22 cellular contexts compared by ENCODE assay signal in the genomic region with DNA sequence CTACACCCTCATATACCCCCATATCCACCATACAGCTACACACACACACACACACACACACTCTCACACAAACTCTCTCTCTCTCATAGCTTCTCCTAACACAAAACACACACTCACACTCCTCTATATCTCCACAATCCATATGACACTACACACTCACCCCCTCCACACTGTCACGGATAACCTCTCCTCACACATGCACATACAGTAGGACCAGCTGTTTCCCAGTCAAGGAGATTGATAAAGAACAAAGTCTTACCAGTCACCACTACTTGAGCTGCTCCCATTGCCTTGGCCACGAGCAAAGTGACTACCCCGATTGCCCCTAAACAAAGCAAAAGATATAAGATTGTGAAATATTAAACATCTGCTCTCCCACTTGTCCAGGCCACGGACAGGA.
"Had no signal": no experiment of that assay in that cellular context is flagged by ENCODE, and none has a peak within 500 bp of the region (broad histone marks: within the 10 kb centered on the region; RNA-seq: fewer than 3 reads in every experiment).

No MANE protein-coding gene starts in this region.

- H3K4me3 Mint-ChIP-seq: dendritic cell treated with granulocyte-macrophage colony-stimulating factor and Interleukin-4, amounts not matched to agents 40 ng/mL and 50 ng/mL, for 4 days; effector memory CD8-positive, alpha-beta T cell; natural killer cell; neural crest cell; stimulated activated memory B cell treated with anti-CD40 and anti-IgM and Interleukin-4, amounts not matched to agents 10 μg/mL and 1 μg/mL and 100 μg/mL, for 72 hours; stimulated activated naive CD8-positive, alpha-beta T cell treated with anti-CD3 and anti-CD28 coated beads, Interleukin-15, Interleukin-2, amounts not matched to agents 100 ng/mL and 50 ng/mL, for 24 hours had no signal

- H3K36me3 Mint-ChIP-seq: natural killer cell; stimulated activated memory B cell treated with anti-CD40 and anti-IgM and Interleukin-4, amounts not matched to agents 10 μg/mL and 1 μg/mL and 100 μg/mL, for 72 hours had no signal

- H3K27ac ChIP-seq: gastroesophageal sphincter, tibial artery, upper lobe of left lung, uterus had no signal

- H3K9me3 Mint-ChIP-seq: dendritic cell treated with granulocyte-macrophage colony-stimulating factor and Interleukin-4, amounts not matched to agents 40 ng/mL and 50 ng/mL, for 4 days; effector memory CD8-positive, alpha-beta T cell; natural killer cell; neural crest cell; stimulated activated memory B cell treated with anti-CD40 and anti-IgM and Interleukin-4, amounts not matched to agents 10 μg/mL and 1 μg/mL and 100 μg/mL, for 72 hours; stimulated activated naive CD8-positive, alpha-beta T cell treated with anti-CD3 and anti-CD28 coated beads, Interleukin-15, Interleukin-2, amounts not matched to agents 100 ng/mL and 50 ng/mL, for 24 hours had no signal

- H3K4me1 ChIP-seq: gastroesophageal sphincter, tibial artery, uterus had no signal

- H3K4me3 ChIP-seq: esophagus squamous epithelium, gastroesophageal sphincter, pancreas, spleen, tibial artery, upper lobe of left lung, uterus had no signal

- H3K27me3 ChIP-seq: esophagus squamous epithelium, gastroesophageal sphincter, pancreas, spleen, tibial artery, upper lobe of left lung, uterus had no signal

- DNase-seq: effector memory CD8-positive, alpha-beta T cell; esophagus squamous epithelium; foreskin fibroblast; glutamatergic neuron; islet precursor cell; mammary epithelial cell; natural killer cell; pancreas; spleen; stimulated activated CD4-positive, alpha-beta T cell treated with anti-CD3 and anti-CD28 coated beads, Interleukin-15, amount 100 ng/mL, for 24 hours; stimulated activated CD4-positive, alpha-beta T cell treated with anti-CD3 and anti-CD28 coated beads, Interleukin-1b, Interleukin-23, amount 100 ng/mL, for 48 hours; stimulated activated CD4-positive, alpha-beta T cell treated with anti-CD3 and anti-CD28 coated beads, Interleukin-4, amount 100 ng/mL, for 24 hours; tibial artery; upper lobe of left lung; uterus had no signal

- H3K36me3 ChIP-seq: esophagus squamous epithelium, gastroesophageal sphincter, pancreas, spleen, tibial artery, upper lobe of left lung, uterus had no signal

- H3K9me3 ChIP-seq: esophagus squamous epithelium, gastroesophageal sphincter, pancreas, spleen, tibial artery, upper lobe of left lung, uterus had no signal

- H3K4me1 Mint-ChIP-seq: natural killer cell; neural crest cell; stimulated activated memory B cell treated with anti-CD40 and anti-IgM and Interleukin-4, amounts not matched to agents 10 μg/mL and 1 μg/mL and 100 μg/mL, for 72 hours had no signal

- ATAC-seq: effector memory CD8-positive, alpha-beta T cell; gastroesophageal sphincter; natural killer cell; pancreas; sciatic nerve; stimulated activated memory B cell treated with anti-CD40 and anti-IgM and Interleukin-4, amounts not matched to agents 10 μg/mL and 1 μg/mL and 100 μg/mL, for 72 hours had no signal

- FAIRE-seq: pancreas had no signal

- H3K27ac Mint-ChIP-seq: dendritic cell treated with granulocyte-macrophage colony-stimulating factor and Interleukin-4, amounts not matched to agents 40 ng/mL and 50 ng/mL, for 4 days; effector memory CD8-positive, alpha-beta T cell; natural killer cell; progenitor cell of endocrine pancreas; stimulated activated memory B cell treated with anti-CD40 and anti-IgM and Interleukin-4, amounts not matched to agents 10 μg/mL and 1 μg/mL and 100 μg/mL, for 72 hours; stimulated activated naive CD8-positive, alpha-beta T cell treated with anti-CD3 and anti-CD28 coated beads, Interleukin-15, Interleukin-2, amounts not matched to agents 100 ng/mL and 50 ng/mL, for 24 hours had no signal

- H3K27me3 Mint-ChIP-seq: dendritic cell treated with granulocyte-macrophage colony-stimulating factor and Interleukin-4, amounts not matched to agents 40 ng/mL and 50 ng/mL, for 4 days; effector memory CD8-positive, alpha-beta T cell; progenitor cell of endocrine pancreas; stimulated activated memory B cell treated with anti-CD40 and anti-IgM and Interleukin-4, amounts not matched to agents 10 μg/mL and 1 μg/mL and 100 μg/mL, for 72 hours; stimulated activated naive CD8-positive, alpha-beta T cell treated with anti-CD3 and anti-CD28 coated beads, Interleukin-15, Interleukin-2, amounts not matched to agents 100 ng/mL and 50 ng/mL, for 24 hours had no signal
